In genomic region chr17:2621913-2622473, GRCh38 we compare ENCODE assay signal across 8 cellular contexts. TPM values are rescaled to one million over a fixed set of nuclear protein-coding genes. Genes with fewer than 3 reads are reported as not detected.
DNase-seq lines count a peak whose midpoint lies in the region; ATAC-seq and TF ChIP-seq lines count a peak whose summit lies in the region.
"Not testable (repeated sequence)": the region's sequence is repeated elsewhere in the genome, so short reads cannot be mapped to it uniquely, and the experiment has no call there.

No MANE protein-coding gene starts in this region.

- H3K27me3 Mint-ChIP-seq in CD14-positive monocyte (ENCODE audit: low read depth in 3 of 3); T-cell; activated T-cell treated with anti-CD3 and anti-CD28 coated beads, Interleukin-2, amount 50 U/mL, for 24 hours; central memory CD8-positive, alpha-beta T cell: not testable (repeated sequence)

- H2BK120ac ChIP-seq in trophoblast cell (ENCODE audit: insufficient read depth, low read length, poor library complexity), result not testable (repeated sequence)

- H2BK5ac ChIP-seq in trophoblast cell (ENCODE audit: low read depth, low read length, poor library complexity), result not testable (repeated sequence)

- 87% methylated on average over 6 of the region's 6 CpGs for WGBS in liver
- no CpG with 5 or more reads among the region's 6 CpGs for WGBS in trophoblast cell (ENCODE audit: extremely low coverage, insufficient coverage, insufficient read length)

- in situ Hi-C loops in KBM-7 (cut with MboI; ENCODE audit: low pct_unique_long_range_greater_than_20kb, low sequenced_read_pairs), result not testable (repeated sequence)

- not testable (repeated sequence) for H3K9ac ChIP-seq in liver (ENCODE audit: low read depth in 1 of 2, low read length in 2 of 2); trophoblast cell (ENCODE audit: low read length)

- CTCF ChIA-PET in T-cell (lab: Charles Lee), result interaction anchor here in 1 of 2 donors (0.9 kb wide), 1 partner anchor 54 kb away, joined by 3 read pairs; no protein-coding TSS in a partner anchor

- not testable (repeated sequence) for H2AK5ac ChIP-seq in trophoblast cell (ENCODE audit: low read length)

- H2AFZ ChIP-seq in trophoblast cell (ENCODE audit: insufficient read depth, low read length, poor library complexity), result not testable (repeated sequence)

- H3K4ac ChIP-seq in trophoblast cell (ENCODE audit: low read depth, low read length), result peak overlapping the region; percentile 84

- not testable (repeated sequence) for H4K8ac ChIP-seq in trophoblast cell (ENCODE audit: low read depth, low read length)

- H3K9me3 Mint-ChIP-seq in CD14-positive monocyte; T-cell; activated T-cell treated with anti-CD3 and anti-CD28 coated beads, Interleukin-2, amount 50 U/mL, for 24 hours; central memory CD8-positive, alpha-beta T cell: not testable (repeated sequence)

- H3K4me3 ChIP-seq in cardiac muscle cell; liver (ENCODE audit: low read depth in 1 of 3, low read length in 3 of 3); trophoblast cell (ENCODE audit: low read depth, low read length): not testable (repeated sequence)

- not testable (repeated sequence) for H3K9me3 ChIP-seq in cardiac muscle cell (ENCODE audit: low read depth); liver (ENCODE audit: control insufficient read depth in 4 of 4, low read length in 3 of 4); trophoblast cell (ENCODE audit: insufficient read depth, low read depth, low read length)

- not testable (repeated sequence) for H3K79me1 ChIP-seq in trophoblast cell (ENCODE audit: low read length)

- not testable (repeated sequence) for H3K23ac ChIP-seq in trophoblast cell (ENCODE audit: low read length)

- peaks cover 33% of the 10 kb centered on the region for H3K79me2 ChIP-seq in trophoblast cell (ENCODE audit: control insufficient read depth, insufficient read depth, low read length, poor library complexity)

- H3K27me3 ChIP-seq in cardiac muscle cell; liver (ENCODE audit: control insufficient read depth in 4 of 4, insufficient read depth in 4 of 4, low read length in 3 of 4); trophoblast cell (ENCODE audit: insufficient read depth, low read length): not testable (repeated sequence)

- ATAC-seq in T-cell (replicated peaks in 1 of 4); central memory CD8-positive, alpha-beta T cell (replicated peaks; ENCODE audit: extremely low read depth, poor library complexity, severe bottlenecking): not testable (repeated sequence)

- peak overlapping the region in 5 of 7 donors; percentile 33 to 77 (median 64) for H3K27ac Mint-ChIP-seq in CD14-positive monocyte
- H3K27ac Mint-ChIP-seq in T-cell, result peak overlapping the region; percentile 38 to 40
- H3K27ac Mint-ChIP-seq in activated T-cell treated with anti-CD3 and anti-CD28 coated beads, Interleukin-2, amount 50 U/mL, for 24 hours, result peak overlapping the region; percentile 51
- peak overlapping the region; percentile 57 for H3K27ac Mint-ChIP-seq in central memory CD8-positive, alpha-beta T cell (ENCODE audit: low read depth)

- H3K4me1 ChIP-seq in cardiac muscle cell (ENCODE audit: low read depth); liver (ENCODE audit: control insufficient read depth in 4 of 4, insufficient read depth in 4 of 4, low read length in 3 of 4); trophoblast cell (ENCODE audit: control insufficient read depth in 1 of 2, insufficient read depth in 2 of 2, low read length in 2 of 2): not testable (repeated sequence)

- H3K4me1 Mint-ChIP-seq in CD14-positive monocyte (peaks cover 46% of the 10 kb centered on the region), T-cell (peaks cover 60 to 78% (median 77%) of the 10 kb centered on the region in 3 donors)
- peaks cover 57% of the 10 kb centered on the region for H3K4me1 Mint-ChIP-seq in activated T-cell treated with anti-CD3 and anti-CD28 coated beads, Interleukin-2, amount 50 U/mL, for 24 hours (ENCODE audit: low read depth)
- peaks cover 65% of the 10 kb centered on the region for H3K4me1 Mint-ChIP-seq in central memory CD8-positive, alpha-beta T cell

- POLR2A ChIA-PET in T-cell (lab: Charles Lee), result not testable (repeated sequence)

- not testable (repeated sequence) for DNase-seq in CD14-positive monocyte (ENCODE audit: low spot score); T-cell; activated T-cell treated with anti-CD3 and anti-CD28 coated beads, Interleukin-2, amount 50 U/mL, for 24 hours; central memory CD8-positive, alpha-beta T cell (ENCODE audit: low spot score in 2 of 2); cardiac muscle cell (ENCODE audit: low read depth in 1 of 2, low spot score in 1 of 2); trophoblast cell
- DNase-seq in KBM-7, result peak; percentile 57

- H3K14ac ChIP-seq in trophoblast cell (ENCODE audit: low read length), result not testable (repeated sequence)

- not testable (repeated sequence) for H3K36me3 Mint-ChIP-seq in CD14-positive monocyte
- H3K36me3 Mint-ChIP-seq in T-cell, result peaks cover 33% of the 10 kb centered on the region
- H3K36me3 Mint-ChIP-seq in activated T-cell treated with anti-CD3 and anti-CD28 coated beads, Interleukin-2, amount 50 U/mL, for 24 hours (ENCODE audit: low read depth), result peaks cover 61% of the 10 kb centered on the region
- peaks cover 35% of the 10 kb centered on the region for H3K36me3 Mint-ChIP-seq in central memory CD8-positive, alpha-beta T cell (ENCODE audit: insufficient read depth)

- not testable (repeated sequence) for H3K36me3 ChIP-seq in cardiac muscle cell; liver (ENCODE audit: control insufficient read depth in 4 of 4, insufficient read depth in 3 of 4, low read depth in 1 of 4, low read length in 3 of 4); trophoblast cell (ENCODE audit: control insufficient read depth in 1 of 2, insufficient read depth in 2 of 2, low read length in 2 of 2)

- H4K12ac ChIP-seq in trophoblast cell (ENCODE audit: low read depth, low read length), result not testable (repeated sequence)

- peak overlapping the region; percentile 0 for H3K27ac ChIP-seq in cardiac muscle cell
- H3K27ac ChIP-seq in liver (ENCODE audit: low read depth in 1 of 2, low read length in 2 of 2); trophoblast cell (ENCODE audit: low read depth, low read length): not testable (repeated sequence)

- intact Hi-C loops in CD14-positive monocyte (cut with micrococcal nuclease), result not testable (repeated sequence)

- TF ChIP-seq RAD21 in liver (IDR thresholded peaks at IDR 0.05), result not testable (repeated sequence)

- H3K4me3 Mint-ChIP-seq in CD14-positive monocyte; T-cell; activated T-cell treated with anti-CD3 and anti-CD28 coated beads, Interleukin-2, amount 50 U/mL, for 24 hours: not testable (repeated sequence)
- H3K4me3 Mint-ChIP-seq in central memory CD8-positive, alpha-beta T cell, result peak overlapping the region; percentile 10

- not testable (repeated sequence) for H3K18ac ChIP-seq in trophoblast cell (ENCODE audit: low read length)

- H4K91ac ChIP-seq in trophoblast cell (ENCODE audit: low read depth, low read length), result not testable (repeated sequence)

- not testable (repeated sequence) for H3K4me2 ChIP-seq in trophoblast cell (ENCODE audit: low read length)

- not testable (repeated sequence) for TF ChIP-seq CTCF in CD14-positive monocyte (IDR thresholded peaks at IDR 0.05); cardiac muscle cell (IDR thresholded peaks at IDR 0.05; ENCODE audit: low read depth, low read length); liver (IDR thresholded peaks at IDR 0.05; ENCODE audit: low read depth, low read length, missing input control)

- H2BK12ac ChIP-seq in trophoblast cell (ENCODE audit: low read length), result not testable (repeated sequence)

TF ChIP-seq in liver, 16 proteins besides CTCF, POLR2A, EP300 and RAD21:
- TF ChIP-seq HNF4A (conservative IDR thresholded peaks at IDR 0.05) (peak; percentile 72 to 87), HNF4G (IDR thresholded peaks at IDR 0.05) (peak; percentile 70)

RNA-seq across cellular contexts. Expression of gene PAFAH1B1, which starts 28.5 kb away (rescaled TPM):
- polyA plus RNA-seq in CD14-positive monocyte (10 to 100 TPM in 1 of 2 donors, 1 to 10 TPM in 1; 9.1 to 17.1 TPM), cardiac muscle cell (49.3 and 106 TPM in 2 replicates), liver (10 to 100 TPM; 14.0 to 17.3 TPM)
- total RNA-seq in T-cell (100 to 1,000 TPM; 113 to 133 (median 122) TPM), cardiac muscle cell (46.5 and 79.3 TPM in 2 replicates), liver (10 to 100 TPM; 41.0 to 44.1 TPM)
- 134 and 136 TPM in 2 replicates for polyA plus RNA-seq in trophoblast cell (2013)
